Comparison of ENCODE assay signal across 16 cellular contexts in the genomic region with DNA sequence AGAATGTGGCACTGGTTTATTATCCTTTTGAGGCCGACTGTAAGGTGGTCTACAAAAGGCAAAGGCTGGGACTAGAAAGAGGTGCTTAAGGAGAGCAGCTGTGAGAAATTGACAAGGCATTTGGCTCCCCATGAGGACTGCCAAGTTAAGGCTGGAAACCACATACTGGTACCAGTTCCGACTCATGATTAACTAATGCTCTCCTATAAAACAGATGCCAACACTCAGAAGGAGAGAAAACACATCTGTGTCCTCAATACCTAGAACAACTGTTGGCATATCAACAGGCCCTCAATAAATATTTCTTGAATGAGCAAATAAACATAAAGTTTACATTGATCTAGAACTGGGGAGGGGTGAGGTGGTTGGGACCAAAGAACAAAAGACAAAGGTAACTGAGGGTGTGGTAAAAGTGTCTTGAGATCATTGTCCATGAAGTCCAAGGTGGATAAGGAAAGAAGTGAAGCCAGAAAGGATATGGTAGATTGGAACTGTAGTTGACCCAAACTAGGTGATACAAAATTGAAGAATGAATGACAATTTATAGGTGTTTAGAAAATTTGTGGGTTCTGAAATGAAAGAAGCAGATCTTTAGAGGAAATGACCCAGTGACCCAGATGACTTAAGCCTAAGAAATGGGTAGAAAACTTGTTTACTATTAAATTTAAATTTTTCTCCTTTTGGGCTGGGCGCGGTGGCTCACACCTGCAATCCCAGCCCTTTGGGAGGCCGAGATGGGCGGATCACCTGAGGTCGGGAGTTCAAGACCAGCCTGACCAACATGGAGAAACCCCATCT. TPM values are rescaled to one million over a fixed set of nuclear protein-coding genes. Genes with fewer than 3 reads are reported as not detected.
DNase-seq lines count a peak whose midpoint lies in the region; ATAC-seq and TF ChIP-seq lines count a peak whose summit lies in the region.
"Had no signal": no experiment of that assay in that cellular context is flagged by ENCODE, and none has a peak within 500 bp of the region (broad histone marks: within the 10 kb centered on the region; RNA-seq: fewer than 3 reads in every experiment).

No MANE protein-coding gene starts in this region.

- no peak overlapping the region for H3K4me3 ChIP-seq in transverse colon
- no peak overlapping the region for H3K4me3 ChIP-seq in sigmoid colon
- H3K4me3 ChIP-seq: cardiac muscle cell, K562, skin epidermis, suprapubic skin had no signal

- intact Hi-C loops in activated CD8-positive, alpha-beta T cell treated with anti-CD3 and anti-CD28 coated beads for 36 hours (cut with micrococcal nuclease): no loop called here
- intact Hi-C loops in transverse colon (cut with DNase I; ENCODE audit: low total_unique reads): no loop called here
- intact Hi-C loops in sigmoid colon (cut with DNase I): no loop called here

- H3K27me3 Mint-ChIP-seq in activated CD8-positive, alpha-beta T cell treated with anti-CD3 and anti-CD28 coated beads for 36 hours: no peaks in the 10 kb centered on the region
- no peaks in the 10 kb centered on the region for H3K27me3 Mint-ChIP-seq in activated CD8-positive, alpha-beta T cell treated with anti-CD3 and anti-CD28 coated beads, Interleukin-2, amount 10 ng/mL, durations not matched to agents 7 days and 5 days (ENCODE audit: low read depth)

- peaks cover 0 to 9% (median 2%) of the 10 kb centered on the region in 4 donors for H3K36me3 ChIP-seq in transverse colon
- peaks cover 0 to 10% (median 7%) of the 10 kb centered on the region in 4 donors for H3K36me3 ChIP-seq in sigmoid colon
- H3K36me3 ChIP-seq: cardiac muscle cell had no signal

- no peaks in the 10 kb centered on the region for H3K9me3 Mint-ChIP-seq in activated CD8-positive, alpha-beta T cell treated with anti-CD3 and anti-CD28 coated beads for 36 hours
- H3K9me3 Mint-ChIP-seq in activated CD8-positive, alpha-beta T cell treated with anti-CD3 and anti-CD28 coated beads, Interleukin-2, amount 10 ng/mL, durations not matched to agents 7 days and 5 days (ENCODE audit: insufficient read depth): no peaks in the 10 kb centered on the region
- H3K9me3 Mint-ChIP-seq: neural crest cell had no signal

- H3K36me3 Mint-ChIP-seq in activated CD8-positive, alpha-beta T cell treated with anti-CD3 and anti-CD28 coated beads for 36 hours (ENCODE audit: low read depth): peaks cover 3% of the 10 kb centered on the region
- H3K36me3 Mint-ChIP-seq in activated CD8-positive, alpha-beta T cell treated with anti-CD3 and anti-CD28 coated beads, Interleukin-2, amount 10 ng/mL, durations not matched to agents 7 days and 5 days (ENCODE audit: low read depth): peaks cover 9% of the 10 kb centered on the region

- H3K27ac Mint-ChIP-seq in activated CD8-positive, alpha-beta T cell treated with anti-CD3 and anti-CD28 coated beads for 36 hours: peak overlapping the region; percentile 2
- H3K27ac Mint-ChIP-seq in activated CD8-positive, alpha-beta T cell treated with anti-CD3 and anti-CD28 coated beads, Interleukin-2, amount 10 ng/mL, durations not matched to agents 7 days and 5 days: no peak overlapping the region

- H3K27ac ChIP-seq in RWPE1 (peak overlapping the region; percentile 50), transverse colon (peak overlapping the region in 3 of 4 donors; percentile 49 to 60 (median 50)), sigmoid colon (no peak overlapping the region)
- H3K27ac ChIP-seq: cardiac muscle cell, skin epidermis, suprapubic skin had no signal

- POLR2A ChIA-PET in activated CD8-positive, alpha-beta T cell treated with anti-CD3 and anti-CD28 coated beads for 36 hours (lab: Charles Lee): interaction anchor here (1.3 kb wide), 1 partner anchor 11 kb away, joined by 4 read pairs; no protein-coding TSS in a partner anchor
- POLR2A ChIA-PET in activated CD8-positive, alpha-beta T cell treated with anti-CD3 and anti-CD28 coated beads, Interleukin-2, amount 10 ng/mL, durations not matched to agents 7 days and 5 days (lab: Charles Lee): no interaction called here
- POLR2A ChIA-PET in RWPE1 (lab: Yijun Ruan, JAX; ENCODE audit: low non-redundant PET): no interaction called here

- peaks cover 0 to 19% (median 4%) of the 10 kb centered on the region in 4 donors for H3K4me1 ChIP-seq in transverse colon
- H3K4me1 ChIP-seq in sigmoid colon: no peaks in the 10 kb centered on the region
- H3K4me1 ChIP-seq: suprapubic skin had no signal

- 84 to 89% methylated on average over 2 to 7 of the region's 7 CpGs for WGBS in transverse colon (ENCODE audit: low coverage in 1 of 2), 2 donors
- 79 to 91% methylated on average over 7 of the region's 7 CpGs for WGBS in sigmoid colon, 2 donors

- TF ChIP-seq EP300 in transverse colon (IDR thresholded peaks at IDR 0.05; ENCODE audit: low read depth): no peak
- TF ChIP-seq EP300 in sigmoid colon (IDR thresholded peaks at IDR 0.05): no peak

- CTCF ChIA-PET in activated CD8-positive, alpha-beta T cell treated with anti-CD3 and anti-CD28 coated beads for 36 hours (lab: Charles Lee): no interaction called here
- CTCF ChIA-PET in activated CD8-positive, alpha-beta T cell treated with anti-CD3 and anti-CD28 coated beads, Interleukin-2, amount 10 ng/mL, durations not matched to agents 7 days and 5 days (lab: Charles Lee): interaction anchor here (1.7 kb wide), 1 partner anchor 23 kb away, joined by 4 read pairs; no protein-coding TSS in a partner anchor
- CTCF ChIA-PET in RWPE1 (lab: Yijun Ruan, JAX): interaction anchor here (0.7 kb wide), 1 partner anchor 58 kb away, joined by 3 read pairs; no protein-coding TSS in a partner anchor

- ATAC-seq in activated CD8-positive, alpha-beta T cell treated with anti-CD3 and anti-CD28 coated beads for 36 hours: no peak
- no peak for ATAC-seq in activated CD8-positive, alpha-beta T cell treated with anti-CD3 and anti-CD28 coated beads, Interleukin-2, amount 10 ng/mL, durations not matched to agents 7 days and 5 days
- ATAC-seq: K562, left lobe of liver had no signal

- no peak for TF ChIP-seq CTCF in activated CD8-positive, alpha-beta T cell treated with anti-CD3 and anti-CD28 coated beads for 36 hours (IDR thresholded peaks at IDR 0.05)
- TF ChIP-seq CTCF in RWPE1 (conservative IDR thresholded peaks at IDR 0.05; ENCODE audit: low read depth) (no peak), transverse colon (IDR thresholded peaks at IDR 0.05) (no peak), sigmoid colon (IDR thresholded peaks at IDR 0.05) (no peak)

- TF ChIP-seq POLR2A in transverse colon (IDR thresholded peaks at IDR 0.05) (no peak), sigmoid colon (IDR thresholded peaks at IDR 0.05) (no peak)

- in situ Hi-C loops in transverse colon (cut with MboI; ENCODE audit: low pct_ligation_motif_present in 1 of 4, low pct_unique_long_range_greater_than_20kb in 1 of 4, low sequenced_read_pairs in 3 of 4): no loop called here

- H3K27me3 ChIP-seq in transverse colon (no peaks in the 10 kb centered on the region), sigmoid colon (no peaks in the 10 kb centered on the region)
- H3K27me3 ChIP-seq: cardiac muscle cell, suprapubic skin had no signal

- H3K4me3 Mint-ChIP-seq in activated CD8-positive, alpha-beta T cell treated with anti-CD3 and anti-CD28 coated beads for 36 hours: no peak overlapping the region
- H3K4me3 Mint-ChIP-seq in activated CD8-positive, alpha-beta T cell treated with anti-CD3 and anti-CD28 coated beads, Interleukin-2, amount 10 ng/mL, durations not matched to agents 7 days and 5 days: no peak overlapping the region
- H3K4me3 Mint-ChIP-seq: neural crest cell had no signal

- H3K9me3 ChIP-seq in transverse colon (no peaks in the 10 kb centered on the region), sigmoid colon (no peaks in the 10 kb centered on the region)
- H3K9me3 ChIP-seq: suprapubic skin had no signal

- peaks cover 2% of the 10 kb centered on the region for H3K4me1 Mint-ChIP-seq in activated CD8-positive, alpha-beta T cell treated with anti-CD3 and anti-CD28 coated beads for 36 hours (ENCODE audit: low read depth)
- peaks cover 4% of the 10 kb centered on the region for H3K4me1 Mint-ChIP-seq in activated CD8-positive, alpha-beta T cell treated with anti-CD3 and anti-CD28 coated beads, Interleukin-2, amount 10 ng/mL, durations not matched to agents 7 days and 5 days (ENCODE audit: low read depth)

- no peak for DNase-seq in activated CD8-positive, alpha-beta T cell treated with anti-CD3 and anti-CD28 coated beads for 36 hours
- no peak for DNase-seq in activated CD8-positive, alpha-beta T cell treated with anti-CD3 and anti-CD28 coated beads, Interleukin-2, amount 10 ng/mL, durations not matched to agents 7 days and 5 days
- peak; percentile 24 for DNase-seq in RWPE1 (ENCODE audit: low spot score)
- peak; percentile 31 for DNase-seq in fibroblast of gingiva (ENCODE audit: low read depth)
- no peak for DNase-seq in transverse colon
- no peak for DNase-seq in sigmoid colon
- no peak for DNase-seq in stimulated activated CD4-positive, alpha-beta T cell treated with anti-CD3 and anti-CD28 coated beads, Interleukin-2, amount 100 ng/mL, for 24 hours
- no peak for DNase-seq in mesenteric fat pad (ENCODE audit: low spot score)
- DNase-seq: 8988T, NCI-H524 had no signal

RNA-seq across cellular contexts. Expression of a gene that starts 16.9 kb away (rescaled TPM):
- total RNA-seq in activated CD8-positive, alpha-beta T cell treated with anti-CD3 and anti-CD28 coated beads for 36 hours: 100 to 1,000 TPM; 207 TPM
- total RNA-seq in activated CD8-positive, alpha-beta T cell treated with anti-CD3 and anti-CD28 coated beads, Interleukin-2, amount 10 ng/mL, durations not matched to agents 7 days and 5 days: 100 to 1,000 TPM; 249 to 261 TPM
- total RNA-seq in transverse colon (100 to 1,000 TPM; 176 to 395 (median 269) TPM), sigmoid colon (100 to 1,000 TPM; 159 to 352 (median 212) TPM), mesenteric fat pad (697 TPM)
- polyA plus RNA-seq in sigmoid colon: 100 to 1,000 TPM; 119 to 194 (median 153) TPM

RNA-seq across cellular contexts. Expression of a gene that starts 33.1 kb away (rescaled TPM):
- 100 to 1,000 TPM; 177 to 182 TPM for total RNA-seq in activated CD8-positive, alpha-beta T cell treated with anti-CD3 and anti-CD28 coated beads for 36 hours
- 100 to 1,000 TPM; 208 to 214 TPM for total RNA-seq in activated CD8-positive, alpha-beta T cell treated with anti-CD3 and anti-CD28 coated beads, Interleukin-2, amount 10 ng/mL, durations not matched to agents 7 days and 5 days
- 100 to 1,000 TPM; 111 to 174 (median 158) TPM for total RNA-seq in transverse colon
- total RNA-seq in sigmoid colon: 100 to 1,000 TPM; 114 to 150 (median 129) TPM
- 100 to 1,000 TPM; 181 to 242 (median 217) TPM for polyA plus RNA-seq in sigmoid colon
- 138 TPM for total RNA-seq in mesenteric fat pad

RNA-seq across cellular contexts. Expression of a gene that starts 47.1 kb away (rescaled TPM):
- under 1 TPM; 0.11 to 0.20 TPM for total RNA-seq in activated CD8-positive, alpha-beta T cell treated with anti-CD3 and anti-CD28 coated beads for 36 hours
- not detected for total RNA-seq in activated CD8-positive, alpha-beta T cell treated with anti-CD3 and anti-CD28 coated beads, Interleukin-2, amount 10 ng/mL, durations not matched to agents 7 days and 5 days
- total RNA-seq in transverse colon (10 to 100 TPM in 3 of 4 donors, 1 to 10 TPM in 1; 7.2 to 26.2 (median 16.3) TPM), sigmoid colon (10 to 100 TPM; 14.6 to 36.0 (median 24.3) TPM), mesenteric fat pad (76.4 TPM)
- polyA plus RNA-seq in sigmoid colon: 10 to 100 TPM in 1 of 3 donors, 1 to 10 TPM in 2; 2.1 to 14.0 (median 4.8) TPM

Comparison
In these comparisons a context has a peak if more than half of its experiments do, and no peak if none do; other contexts are left out.
1. DNase-seq: peak in RWPE1 (single experiment) and fibroblast of gingiva (single experiment); none in activated CD8-positive, alpha-beta T cell treated with anti-CD3 and anti-CD28 coated beads for 36 hours (single experiment), activated CD8-positive, alpha-beta T cell treated with anti-CD3 and anti-CD28 coated beads, Interleukin-2, amount 10 ng/mL, durations not matched to agents 7 days and 5 days (single experiment), transverse colon (single experiment), sigmoid colon (single experiment), stimulated activated CD4-positive, alpha-beta T cell treated with anti-CD3 and anti-CD28 coated beads, Interleukin-2, amount 100 ng/mL, for 24 hours (0 of 2) and mesenteric fat pad (single experiment).
2. H3K27ac ChIP-seq: peak in RWPE1 (single experiment) and transverse colon (3 of 4); none in sigmoid colon (0 of 4).
3. RNA of a gene that starts 47.1 kb away (total RNA-seq): 76.4 TPM in mesenteric fat pad (single experiment), 14.6 to 36.0 TPM in sigmoid colon and 7.2 to 26.2 TPM in transverse colon; 0.11 to 0.20 TPM in activated CD8-positive, alpha-beta T cell treated with anti-CD3 and anti-CD28 coated beads for 36 hours and not detected in activated CD8-positive, alpha-beta T cell treated with anti-CD3 and anti-CD28 coated beads, Interleukin-2, amount 10 ng/mL, durations not matched to agents 7 days and 5 days; every median in the first group is over 4 times any median in the second.